In genomic region chr12:87202189-87202588, GRCh38 we compare ENCODE assay signal across 7 cellular contexts.
"Had no signal": no experiment of that assay in that cellular context is flagged by ENCODE, and none has a peak within 500 bp of the region (broad histone marks: within the 10 kb centered on the region; RNA-seq: fewer than 3 reads in every experiment).

No MANE protein-coding gene starts in this region.

- H3K4me3 Mint-ChIP-seq: H9 had no signal

- FAIRE-seq: H54, HTR-8/SVneo had no signal

- H3K9ac ChIP-seq: GM23248 had no signal

- H2AFZ ChIP-seq: GM23248 had no signal

- H3K4me3 ChIP-seq: GM23248 had no signal

- H3K27ac Mint-ChIP-seq: H9 had no signal

- H3K27ac ChIP-seq: GM23248 had no signal

- DNase-seq: GM23248, GOT3, H9, HCEC 1CT, IMR-90 had no signal
